In genomic region chr2:179612591-179613298, GRCh38 we compare ENCODE assay signal across 23 cellular contexts.
DNase-seq lines count a peak whose midpoint lies in the region; ATAC-seq and TF ChIP-seq lines count a peak whose summit lies in the region.
"Had no signal": no experiment of that assay in that cellular context is flagged by ENCODE, and none has a peak within 500 bp of the region (broad histone marks: within the 10 kb centered on the region; RNA-seq: fewer than 3 reads in every experiment).

No MANE protein-coding gene starts in this region.

- H2AFZ ChIP-seq in mammary epithelial cell (ENCODE audit: low read depth, low read length), result no peak overlapping the region
- H2AFZ ChIP-seq: neural progenitor cell had no signal

- BruUV-seq in MCF 10A (replicated peaks; lab: Mats Ljungman, UMichigan) (no TSS peak), mammary epithelial cell (replicated peaks; lab: Mats Ljungman, UMichigan) (no TSS peak)

- H3K9me3 ChIP-seq in mammary epithelial cell (replicated peaks; ENCODE audit: insufficient read depth, low read length), result no peaks in the 10 kb centered on the region
- H3K9me3 ChIP-seq in left lung, result no peaks in the 10 kb centered on the region
- no peaks in the 10 kb centered on the region for H3K9me3 ChIP-seq in upper lobe of right lung
- H3K9me3 ChIP-seq: gastroesophageal sphincter, sigmoid colon had no signal

- H4K20me1 ChIP-seq in mammary epithelial cell (ENCODE audit: insufficient read depth, low read length), result no peaks in the 10 kb centered on the region

- peak overlapping the region; percentile 71 for H3K27ac Mint-ChIP-seq in MCF 10A (ENCODE audit: low read depth, unreplicated experiment)
- no peak overlapping the region for H3K27ac Mint-ChIP-seq in activated CD8-positive, alpha-beta T cell treated with anti-CD3 and anti-CD28 coated beads, Interleukin-2, amount 10 ng/mL, durations not matched to agents 7 days and 5 days
- H3K27ac Mint-ChIP-seq: activated naive CD8-positive, alpha-beta T cell; brain; neural progenitor cell; T-helper 2 cell treated with Interferon-gamma antibody and Interleukin-4, amounts not matched to agents 5 μg/mL and 100 μg/mL, for 36 hours; type B pancreatic cell had no signal

- WGBS in mammary epithelial cell (ENCODE audit: low coverage, missing lambda C conversion rate), result 86% methylated on average over 7 of the region's 7 CpGs

- in situ Hi-C loops in mammary epithelial cell (cut with MboI; ENCODE audit: low sequenced_read_pairs in 2 of 2) (no loop called here), astrocyte of the cerebellum (cut with HindIII; ENCODE audit: low sequenced_read_pairs) (no loop called here)

- H3K36me3 ChIP-seq in mammary epithelial cell (ENCODE audit: insufficient read depth, low read length), result no peaks in the 10 kb centered on the region
- H3K36me3 ChIP-seq in left lung, result no peaks in the 10 kb centered on the region
- no peaks in the 10 kb centered on the region for H3K36me3 ChIP-seq in upper lobe of right lung
- H3K36me3 ChIP-seq: gastroesophageal sphincter, neural progenitor cell, sigmoid colon had no signal

- H3K4me2 ChIP-seq in mammary epithelial cell (ENCODE audit: insufficient read depth, low read depth, low read length), result no peak overlapping the region
- H3K4me2 ChIP-seq: neural progenitor cell had no signal

- H3K4me1 ChIP-seq in mammary epithelial cell (ENCODE audit: insufficient read depth, low read length) (no peaks in the 10 kb centered on the region), left lung (peaks cover 8 to 13% of the 10 kb centered on the region in 2 donors), upper lobe of right lung (peaks cover 19% of the 10 kb centered on the region)
- H3K4me1 ChIP-seq: neural progenitor cell had no signal

- no peak overlapping the region for H3K9ac ChIP-seq in mammary epithelial cell (ENCODE audit: insufficient read depth, low read length)
- H3K9ac ChIP-seq: neural progenitor cell had no signal

- no peaks in the 10 kb centered on the region for H3K36me3 Mint-ChIP-seq in MCF 10A (ENCODE audit: insufficient read depth, unreplicated experiment)
- no peaks in the 10 kb centered on the region for H3K36me3 Mint-ChIP-seq in activated CD8-positive, alpha-beta T cell treated with anti-CD3 and anti-CD28 coated beads, Interleukin-2, amount 10 ng/mL, durations not matched to agents 7 days and 5 days (ENCODE audit: low read depth)
- H3K36me3 Mint-ChIP-seq: activated naive CD8-positive, alpha-beta T cell; brain; neural progenitor cell; type B pancreatic cell had no signal

- DNase-seq in MCF 10A (ENCODE audit: unreplicated experiment) (no peak), mammary epithelial cell (no peak), astrocyte of the cerebellum (ENCODE audit: low read depth) (peak; percentile 29), left lung (no peak), upper lobe of right lung (no peak), NCI-H187 (lab: John Stamatoyannopoulos, UW) (no peak)
- no peak for DNase-seq in activated CD8-positive, alpha-beta T cell treated with anti-CD3 and anti-CD28 coated beads, Interleukin-2, amount 10 ng/mL, durations not matched to agents 7 days and 5 days
- DNase-seq: 8988T; activated CD4-positive, alpha-beta T cell treated with anti-CD3 and anti-CD28 coated beads, Interleukin-2, amount 50 U/mL, for 1 hour; effector CD8-positive, alpha-beta T cell; H7; hypothalamus; NCI-H1092 treated with DMSO at 0.1 percent for 48 hours; NCI-H2029; NCI-H2227 treated with DMSO at 0.1 percent for 48 hours; sigmoid colon had no signal

- no peak overlapping the region for H3K4me3 Mint-ChIP-seq in MCF 10A (ENCODE audit: unreplicated experiment)
- no peak overlapping the region for H3K4me3 Mint-ChIP-seq in activated CD8-positive, alpha-beta T cell treated with anti-CD3 and anti-CD28 coated beads, Interleukin-2, amount 10 ng/mL, durations not matched to agents 7 days and 5 days
- H3K4me3 Mint-ChIP-seq: activated naive CD8-positive, alpha-beta T cell; brain; neural progenitor cell; T-helper 2 cell treated with Interferon-gamma antibody and Interleukin-4, amounts not matched to agents 5 μg/mL and 100 μg/mL, for 36 hours; type B pancreatic cell had no signal

- no peak overlapping the region for H3K4me3 ChIP-seq in mammary epithelial cell (replicated peaks in 1 of 3; ENCODE audit: insufficient read depth in 1 of 3, low read depth in 2 of 3, low read length in 3 of 3)
- no peak overlapping the region for H3K4me3 ChIP-seq in astrocyte of the cerebellum (ENCODE audit: low read depth, low read length)
- H3K4me3 ChIP-seq in left lung, result no peak overlapping the region
- no peak overlapping the region for H3K4me3 ChIP-seq in upper lobe of right lung
- H3K4me3 ChIP-seq: gastroesophageal sphincter, neural progenitor cell, sigmoid colon had no signal

- POLR2A ChIA-PET in MCF 10A (lab: Yijun Ruan, JAX), result interaction anchor here (0.8 to 1.6 kb wide), 2 partner anchors 11 to 39 kb away, joined by 3 to 4 read pairs; no protein-coding TSS in a partner anchor
- POLR2A ChIA-PET in activated CD8-positive, alpha-beta T cell treated with anti-CD3 and anti-CD28 coated beads, Interleukin-2, amount 10 ng/mL, durations not matched to agents 7 days and 5 days (lab: Charles Lee), result no interaction called here

- H3K9me3 Mint-ChIP-seq in MCF 10A (ENCODE audit: unreplicated experiment), result peaks cover 7% of the 10 kb centered on the region
- no peaks in the 10 kb centered on the region for H3K9me3 Mint-ChIP-seq in activated CD8-positive, alpha-beta T cell treated with anti-CD3 and anti-CD28 coated beads, Interleukin-2, amount 10 ng/mL, durations not matched to agents 7 days and 5 days (ENCODE audit: insufficient read depth)
- H3K9me3 Mint-ChIP-seq: neural progenitor cell; T-helper 2 cell treated with Interferon-gamma antibody and Interleukin-4, amounts not matched to agents 5 μg/mL and 100 μg/mL, for 36 hours had no signal

- ATAC-seq in left lung, result peak; percentile 60
- ATAC-seq in upper lobe of right lung, result peak; percentile 38
- no peak for ATAC-seq in GM21515 (IDR thresholded peaks at IDR 0.05; ENCODE audit: unreplicated experiment)
- no peak for ATAC-seq in activated CD8-positive, alpha-beta T cell treated with anti-CD3 and anti-CD28 coated beads, Interleukin-2, amount 10 ng/mL, durations not matched to agents 7 days and 5 days

- no peaks in the 10 kb centered on the region for H3K79me2 ChIP-seq in mammary epithelial cell (ENCODE audit: insufficient read depth, low read length)

- CTCF ChIA-PET in MCF 10A (lab: Yijun Ruan, JAX) (interaction anchor here (0.6 to 1.1 kb wide), 4 partner anchors 19 to 190 kb away, joined by 3 read pairs; no protein-coding TSS in a partner anchor), mammary epithelial cell (lab: Charles Lee; ENCODE audit: low non-redundant PET) (no interaction called here)
- CTCF ChIA-PET in activated CD8-positive, alpha-beta T cell treated with anti-CD3 and anti-CD28 coated beads, Interleukin-2, amount 10 ng/mL, durations not matched to agents 7 days and 5 days (lab: Charles Lee), result no interaction called here

- H3K27me3 Mint-ChIP-seq in MCF 10A (ENCODE audit: insufficient read depth, unreplicated experiment), result no peaks in the 10 kb centered on the region
- no peaks in the 10 kb centered on the region for H3K27me3 Mint-ChIP-seq in activated CD8-positive, alpha-beta T cell treated with anti-CD3 and anti-CD28 coated beads, Interleukin-2, amount 10 ng/mL, durations not matched to agents 7 days and 5 days (ENCODE audit: low read depth)
- H3K27me3 Mint-ChIP-seq: activated naive CD8-positive, alpha-beta T cell; type B pancreatic cell had no signal

- dilution Hi-C loops in mammary epithelial cell (cut with HindIII; ENCODE audit: low sequenced_read_pairs), result no loop called here

- TF ChIP-seq CTCF in MCF 10A (IDR thresholded peaks at IDR 0.05; ENCODE audit: unreplicated experiment) (no peak), mammary epithelial cell (conservative IDR thresholded peaks at IDR 0.05 in 1 of 2, IDR thresholded peaks at IDR 0.05 in 1 of 2; ENCODE audit: extremely low read depth in 1 of 2, insufficient read depth in 1 of 2, low read depth in 1 of 2, low read length in 2 of 2) (no peak), astrocyte of the cerebellum (IDR thresholded peaks at IDR 0.05; ENCODE audit: low read depth, low read length, missing control alignments) (no peak), left lung (IDR thresholded peaks at IDR 0.05) (no peak), upper lobe of right lung (IDR thresholded peaks at IDR 0.05) (no peak)

- peaks cover 36% of the 10 kb centered on the region for H3K4me1 Mint-ChIP-seq in MCF 10A (ENCODE audit: insufficient read depth, unreplicated experiment)
- H3K4me1 Mint-ChIP-seq in activated CD8-positive, alpha-beta T cell treated with anti-CD3 and anti-CD28 coated beads, Interleukin-2, amount 10 ng/mL, durations not matched to agents 7 days and 5 days (ENCODE audit: low read depth), result no peaks in the 10 kb centered on the region

- intact Hi-C loops in MCF 10A (cut with micrococcal nuclease), result no loop called here
- intact Hi-C loops in mammary epithelial cell (cut with micrococcal nuclease), result loop anchor here (5.0 kb wide), 1 partner anchor 190 kb away; no protein-coding TSS in a partner anchor
- intact Hi-C loops in left lung (cut with DNase I), result no loop called here
- intact Hi-C loops in upper lobe of right lung (cut with DNase I), result no loop called here

- H3K27ac ChIP-seq in mammary epithelial cell (ENCODE audit: insufficient read depth, low read depth, low read length) (no peak overlapping the region), left lung (peak overlapping the region in 1 of 2 donors; percentile 19), upper lobe of right lung (no peak overlapping the region)
- H3K27ac ChIP-seq: gastroesophageal sphincter, neural progenitor cell had no signal

- no peaks in the 10 kb centered on the region for H3K27me3 ChIP-seq in mammary epithelial cell (ENCODE audit: insufficient read depth, low read length)
- H3K27me3 ChIP-seq in left lung, result no peaks in the 10 kb centered on the region
- no peaks in the 10 kb centered on the region for H3K27me3 ChIP-seq in upper lobe of right lung
- H3K27me3 ChIP-seq: gastroesophageal sphincter, neural progenitor cell, sigmoid colon had no signal

Comparison
In these comparisons a context has a peak if more than half of its experiments do, and no peak if none do; other contexts are left out.
1. ATAC-seq: peak in left lung (single experiment) and upper lobe of right lung (single experiment); none in GM21515 (single experiment) and activated CD8-positive, alpha-beta T cell treated with anti-CD3 and anti-CD28 coated beads, Interleukin-2, amount 10 ng/mL, durations not matched to agents 7 days and 5 days (single experiment).